In the genomic region with DNA sequence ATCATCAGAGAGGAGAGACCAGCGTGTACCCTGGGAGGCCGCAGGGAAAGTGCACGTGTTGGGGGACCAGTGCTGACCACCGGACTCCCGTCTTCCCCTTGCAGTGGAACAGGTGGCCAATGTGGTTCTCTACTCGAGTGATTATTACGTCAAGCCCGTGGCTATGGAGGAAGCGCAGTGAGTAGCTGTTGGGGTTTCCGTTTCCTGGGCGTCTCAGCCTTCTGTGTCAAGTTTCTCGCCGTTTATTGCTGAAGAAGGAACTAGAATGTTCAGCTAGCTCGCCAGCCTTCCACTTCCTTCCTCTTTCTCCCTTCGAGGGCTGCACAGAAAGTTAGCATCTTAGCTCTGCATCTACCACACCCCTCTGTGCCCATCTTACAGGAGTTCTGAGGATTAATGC, we compare ENCODE assay signal across 9 cellular contexts. TPM values are rescaled to one million over a fixed set of nuclear protein-coding genes. Genes with fewer than 3 reads are reported as not detected.
DNase-seq lines count a peak whose midpoint lies in the region; ATAC-seq, FAIRE-seq and TF ChIP-seq lines count a peak whose summit lies in the region.
"Had no signal": no experiment of that assay in that cellular context is flagged by ENCODE, and none has a peak within 500 bp of the region (broad histone marks: within the 10 kb centered on the region; RNA-seq: fewer than 3 reads in every experiment).

No MANE protein-coding gene starts in this region.

- WGBS in stomach, 5 donors = 68 to 79% (median 73%) methylated on average over 15 of the region's 15 CpGs

- no TSS peak for BruUV-seq in PC-3 (replicated peaks; lab: Mats Ljungman, UMichigan)

- H3F3A ChIP-seq in PC-3 (ENCODE audit: low read length, unreplicated experiment) = no peaks in the 10 kb centered on the region

- TF ChIP-seq POLR2A in GM12892 (IDR thresholded peaks at IDR 0.05; ENCODE audit: low read depth, low read length) (peak; percentile 42; the same call in 1 of the 2 replicates), Peyer's patch (IDR thresholded peaks at IDR 0.05) (no peak), stomach (IDR thresholded peaks at IDR 0.05) (no peak)

- H4K20me1 ChIP-seq in PC-3 (ENCODE audit: low read length) = no peaks in the 10 kb centered on the region

- H3K4me2 ChIP-seq in PC-3 (ENCODE audit: low read length) = no peak overlapping the region

- H3K4me1 ChIP-seq in Peyer's patch = peaks cover 0 to 10% (median 0%) of the 10 kb centered on the region in 4 donors
- H3K4me1 ChIP-seq in stomach = peaks cover 0 to 32% (median 0%) of the 10 kb centered on the region in 4 donors
- H3K4me1 ChIP-seq in PC-3 (ENCODE audit: insufficient read depth, low read length) = no peaks in the 10 kb centered on the region

- TF ChIP-seq CTCF in Peyer's patch (IDR thresholded peaks at IDR 0.05) (no peak), stomach (IDR thresholded peaks at IDR 0.05) (no peak), PC-3 (conservative IDR thresholded peaks at IDR 0.05; ENCODE audit: low read depth, low read length) (no peak)

- DNase-seq in GM12892 (ENCODE audit: insufficient read length) (peak; percentile 48), Peyer's patch (peak in 2 of 3 donors; percentile 94 to 96), middle frontal gyrus (ENCODE audit: extremely low spot score, low spot score) (peak; percentile 24), stomach (peak; percentile 60), NCI-H128 (lab: John Stamatoyannopoulos, UW; ENCODE audit: unreplicated experiment) (no peak), PC-3 (no peak)
- DNase-seq in activated T-helper 9 cell treated with anti-CD3 and anti-CD28 coated beads, Interleukin-2, amount 50 U/mL, for 16 hours (ENCODE audit: low read depth) = peak; percentile 52

- ATAC-seq in HG02759 (IDR thresholded peaks at IDR 0.05; ENCODE audit: unreplicated experiment) (peak; percentile 92), PC-3 (no peak)
- ATAC-seq: HCT116 had no signal

- no peaks in the 10 kb centered on the region for H3K79me2 ChIP-seq in PC-3 (ENCODE audit: low read length)

- peak overlapping the region; percentile 66 to 83 (median 80) for H3K27ac ChIP-seq in Peyer's patch
- peak overlapping the region; percentile 42 to 85 (median 65) for H3K27ac ChIP-seq in stomach
- H3K27ac ChIP-seq in PC-3 (ENCODE audit: low read length) = no peak overlapping the region

- intact Hi-C loops in stomach (cut with DNase I; ENCODE audit: low total_unique reads) = no loop called here
- intact Hi-C loops in PC-3 (cut with micrococcal nuclease) = no loop called here

- no peaks in the 10 kb centered on the region for H3K9me2 ChIP-seq in PC-3 (replicated peaks; ENCODE audit: low read length)

- H3K9me3 ChIP-seq in Peyer's patch (no peaks in the 10 kb centered on the region), stomach (no peaks in the 10 kb centered on the region), PC-3 (ENCODE audit: low read length) (no peaks in the 10 kb centered on the region)

- POLR2A ChIA-PET in PC-3 (lab: Charles Lee; ENCODE audit: unreplicated experiment) = no interaction called here

- CTCF ChIA-PET in PC-3 (lab: Charles Lee) = no interaction called here

- H3K36me3 ChIP-seq in Peyer's patch = no peaks in the 10 kb centered on the region
- no peaks in the 10 kb centered on the region for H3K36me3 ChIP-seq in stomach
- no peaks in the 10 kb centered on the region for H3K36me3 ChIP-seq in PC-3 (ENCODE audit: low read depth, low read length)

- FAIRE-seq in GM12892 (lab: Jason Lieb, UNC) = peak; percentile 98

- no peak for TF ChIP-seq EP300 in stomach (IDR thresholded peaks at IDR 0.05)

- no peaks in the 10 kb centered on the region for H3K27me3 ChIP-seq in Peyer's patch
- H3K27me3 ChIP-seq in stomach = no peaks in the 10 kb centered on the region
- no peaks in the 10 kb centered on the region for H3K27me3 ChIP-seq in PC-3 (ENCODE audit: low read length)

- H2AFZ ChIP-seq in PC-3 (ENCODE audit: low read length) = no peak overlapping the region

- H3K9ac ChIP-seq in PC-3 (ENCODE audit: low read length) = no peak overlapping the region

- no peak overlapping the region for H3K4me3 ChIP-seq in Peyer's patch
- no peak overlapping the region for H3K4me3 ChIP-seq in stomach
- no peak overlapping the region for H3K4me3 ChIP-seq in PC-3 (ENCODE audit: low read length)

RNA-seq across cellular contexts. Expression of gene DGKD, which starts 22.8 kb away (rescaled TPM):
- 63.1 TPM for polyA plus RNA-seq in GM12892 (2012; ENCODE audit: missing spikeins)
- total RNA-seq in Peyer's patch (100 to 1,000 TPM in 2 of 4 donors, 10 to 100 TPM in 2; 67.7 to 195 (median 125) TPM), stomach (100 to 1,000 TPM; 191 to 471 (median 216) TPM), PC-3 (2014; rRNA removed) (23.3 and 36.2 TPM in 2 replicates)
- 10 to 100 TPM; 21.9 to 85.4 (median 25.2) TPM for polyA plus RNA-seq in stomach

RNA-seq across cellular contexts. Expression of gene SAG, which starts 23.9 kb away (rescaled TPM):
- polyA plus RNA-seq in GM12892 (2012; ENCODE audit: missing spikeins) = not detected
- total RNA-seq in Peyer's patch (not detected), stomach (1 to 10 TPM in 1 of 5 donors, not detected in 4; 1.5 TPM), PC-3 (2014; rRNA removed) (0.17 TPM in 1 of 2 replicates, not detected in the other)
- not detected for polyA plus RNA-seq in stomach

Comparison
In these comparisons a context has a peak if more than half of its experiments do, and no peak if none do; other contexts are left out.
1. DNase-seq: peak in GM12892 (single experiment), Peyer's patch (2 of 3), activated T-helper 9 cell treated with anti-CD3 and anti-CD28 coated beads, Interleukin-2, amount 50 U/mL, for 16 hours (single experiment), middle frontal gyrus (single experiment) and stomach (single experiment); none in NCI-H128 (single experiment) and PC-3 (single experiment).